In the genomic region with DNA sequence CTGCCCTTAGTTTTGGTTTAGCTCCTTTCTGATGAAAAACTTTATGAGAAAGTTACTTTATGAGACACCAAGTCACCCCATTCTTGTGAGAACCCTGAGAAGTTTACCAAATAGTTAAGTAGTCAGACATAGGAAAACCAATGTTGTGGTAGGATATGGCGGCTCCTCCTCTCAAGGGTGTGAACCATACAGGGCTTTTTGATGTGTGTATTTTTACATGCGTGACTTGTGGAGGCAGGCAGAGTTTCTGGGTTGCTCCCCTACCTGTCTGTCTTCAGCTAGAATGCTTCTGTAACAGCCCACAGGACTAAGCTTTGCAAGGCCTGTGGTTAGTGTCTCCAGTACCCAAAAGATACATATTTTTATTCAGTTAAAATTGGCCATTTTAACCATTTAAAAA, we compare ENCODE assay signal across 11 cellular contexts. TPM values are rescaled to one million over a fixed set of nuclear protein-coding genes. Genes with fewer than 3 reads are reported as not detected.
DNase-seq lines count a peak whose midpoint lies in the region; ATAC-seq and TF ChIP-seq lines count a peak whose summit lies in the region.
"Had no signal": no experiment of that assay in that cellular context is flagged by ENCODE, and none has a peak within 500 bp of the region (broad histone marks: within the 10 kb centered on the region; RNA-seq: fewer than 3 reads in every experiment).

No MANE protein-coding gene starts in this region.

- TF ChIP-seq EP300 in gastroesophageal sphincter (IDR thresholded peaks at IDR 0.05): no peak

- no peak overlapping the region for H3K4me3 Mint-ChIP-seq in osteocyte (ENCODE audit: unreplicated experiment)

- TF ChIP-seq POLR2A in gastroesophageal sphincter (IDR thresholded peaks at IDR 0.05): no peak

- H3K9ac ChIP-seq in endocrine pancreas (ENCODE audit: control insufficient read depth, insufficient read depth, low read length): no peak overlapping the region

- H3K9me3 Mint-ChIP-seq in osteocyte (ENCODE audit: unreplicated experiment): peaks cover 19% of the 10 kb centered on the region

- peaks cover 18% of the 10 kb centered on the region for H3K36me3 Mint-ChIP-seq in osteocyte (ENCODE audit: unreplicated experiment)

- H3K4me3 ChIP-seq in endocrine pancreas (ENCODE audit: control insufficient read depth, insufficient read depth, low read length) (peak overlapping the region; percentile 52), gastroesophageal sphincter (no peak overlapping the region)
- H3K4me3 ChIP-seq: SJSA1 had no signal

- H3K4me1 ChIP-seq in endocrine pancreas (ENCODE audit: control insufficient read depth, insufficient read depth, low read length) (no peaks in the 10 kb centered on the region), gastroesophageal sphincter (peaks cover 5 to 57% (median 12%) of the 10 kb centered on the region in 3 donors)
- H3K4me1 ChIP-seq: SJSA1 had no signal

- no peaks in the 10 kb centered on the region for H3K27me3 ChIP-seq in endocrine pancreas (ENCODE audit: control insufficient read depth, insufficient read depth, low read length)
- H3K27me3 ChIP-seq in gastroesophageal sphincter: no peaks in the 10 kb centered on the region
- H3K27me3 ChIP-seq: SJSA1 had no signal

- TF ChIP-seq CTCF in osteocyte (IDR thresholded peaks at IDR 0.05) (no peak), gastroesophageal sphincter (IDR thresholded peaks at IDR 0.05) (no peak)

- no peak for ATAC-seq in gastroesophageal sphincter

- 82 to 100% methylated on average over 1 to 2 of the region's 2 CpGs for WGBS in gastroesophageal sphincter (ENCODE audit: low coverage in 1 of 2), 2 donors

- H3K4me1 Mint-ChIP-seq in osteocyte (ENCODE audit: unreplicated experiment): peaks cover 12% of the 10 kb centered on the region

- no peaks in the 10 kb centered on the region for H3K36me3 ChIP-seq in endocrine pancreas (ENCODE audit: control insufficient read depth, insufficient read depth, low read length)
- no peaks in the 10 kb centered on the region for H3K36me3 ChIP-seq in gastroesophageal sphincter

- DNase-seq in stimulated activated CD4-positive, alpha-beta T cell treated with anti-CD3 and anti-CD28 coated beads, Interleukin-1b, Interleukin-23, amount 100 ng/mL, for 48 hours: peak; percentile 66
- DNase-seq in stimulated activated CD4-positive, alpha-beta T cell treated with anti-CD3 and anti-CD28 coated beads, Interleukin-2, amount 100 ng/mL, for 48 hours: no peak
- DNase-seq in T-helper 9 cell: peak; percentile 47
- no peak for DNase-seq in NCI-H226
- DNase-seq in DMS79 (lab: John Stamatoyannopoulos, UW): no peak
- DNase-seq in osteocyte (ENCODE audit: extremely low spot score, unreplicated experiment): no peak
- DNase-seq: cortex of kidney had no signal

- H3K27me3 Mint-ChIP-seq in osteocyte (ENCODE audit: unreplicated experiment): no peaks in the 10 kb centered on the region

- no peaks in the 10 kb centered on the region for H3K9me3 ChIP-seq in endocrine pancreas (ENCODE audit: control insufficient read depth, low read length)
- H3K9me3 ChIP-seq in gastroesophageal sphincter: no peaks in the 10 kb centered on the region
- H3K9me3 ChIP-seq: SJSA1 had no signal

- H3K27ac Mint-ChIP-seq in osteocyte (ENCODE audit: unreplicated experiment): no peak overlapping the region

- H3K27ac ChIP-seq in gastroesophageal sphincter: peak overlapping the region in 1 of 4 donors; percentile 28
- H3K27ac ChIP-seq: SJSA1 had no signal

RNA-seq across cellular contexts. Expression of a gene that starts 18.3 kb away (rescaled TPM):
- total RNA-seq in osteocyte: 64.0 and 71.6 TPM in 2 replicates
- 10 to 100 TPM; 45.0 to 59.6 (median 52.2) TPM for total RNA-seq in gastroesophageal sphincter

RNA-seq across cellular contexts. Expression of a gene that starts 39.2 kb away (rescaled TPM):
- not detected in 2 replicates for total RNA-seq in osteocyte
- not detected for total RNA-seq in gastroesophageal sphincter
- total RNA-seq: lower leg skin, SJSA1 had no signal

Comparison
In these comparisons a context has a peak if more than half of its experiments do, and no peak if none do; other contexts are left out.
1. DNase-seq: peak in stimulated activated CD4-positive, alpha-beta T cell treated with anti-CD3 and anti-CD28 coated beads, Interleukin-1b, Interleukin-23, amount 100 ng/mL, for 48 hours (single experiment) and T-helper 9 cell (single experiment); none in stimulated activated CD4-positive, alpha-beta T cell treated with anti-CD3 and anti-CD28 coated beads, Interleukin-2, amount 100 ng/mL, for 48 hours (0 of 2), NCI-H226 (single experiment), DMS79 (single experiment) and osteocyte (single experiment).